ENCODE assay signal across 13 cellular contexts in genomic region chr2:3362686-3363085, GRCh38.
"Had no signal": no experiment of that assay in that cellular context is flagged by ENCODE, and none has a peak within 500 bp of the region (broad histone marks: within the 10 kb centered on the region; RNA-seq: fewer than 3 reads in every experiment).

No MANE protein-coding gene starts in this region.

- H3K4me3 ChIP-seq: colonic mucosa, heart right ventricle, mucosa of descending colon, right atrium auricular region, smooth muscle cell had no signal

- H3K27ac ChIP-seq: colonic mucosa, heart right ventricle, right atrium auricular region had no signal

- H3K27ac Mint-ChIP-seq: activated T-cell treated with anti-CD3 and anti-CD28 coated beads, Interleukin-2, amount 50 U/mL, for 72 hours had no signal

- H3K4me2 ChIP-seq: smooth muscle cell had no signal

- H3K36me3 ChIP-seq: colonic mucosa, heart right ventricle, right atrium auricular region had no signal

- H3K27me3 ChIP-seq: colonic mucosa, heart right ventricle, right atrium auricular region had no signal

- DNase-seq: activated CD4-positive, alpha-beta T cell treated with anti-CD3 and anti-CD28 coated beads, Interleukin-2, amount 50 U/mL, for 4 hours; activated gamma-delta T cell treated with Interleukin-2 at 50 U/mL for 16 hours; activated T-cell treated with anti-CD3 and anti-CD28 coated beads, Interleukin-2, amount 50 U/mL, for 72 hours; colonic mucosa; effector CD4-positive, alpha-beta T cell; heart right ventricle; mammary epithelial cell; mucosa of descending colon; posterior cingulate gyrus had no signal

- H3K4me1 ChIP-seq: colonic mucosa, right atrium auricular region had no signal

- H3K9me3 Mint-ChIP-seq: activated T-cell treated with anti-CD3 and anti-CD28 coated beads, Interleukin-2, amount 50 U/mL, for 72 hours; neural crest cell had no signal

- ATAC-seq: activated CD4-positive, CD25-positive, alpha-beta regulatory T cell treated with anti-CD3 and anti-CD28 coated beads, Interleukin-2, amount 50 U/mL, for 24 hours; activated T-cell treated with anti-CD3 and anti-CD28 coated beads, Interleukin-2, amount 50 U/mL, for 72 hours; heart right ventricle; mucosa of descending colon had no signal

- H3K4me3 Mint-ChIP-seq: activated T-cell treated with anti-CD3 and anti-CD28 coated beads, Interleukin-2, amount 50 U/mL, for 72 hours; neural crest cell had no signal

- H3K9me3 ChIP-seq: colonic mucosa, heart right ventricle, mucosa of descending colon, right atrium auricular region had no signal
